Comparison of ENCODE assay signal across 7 cellular contexts in the genomic region with DNA sequence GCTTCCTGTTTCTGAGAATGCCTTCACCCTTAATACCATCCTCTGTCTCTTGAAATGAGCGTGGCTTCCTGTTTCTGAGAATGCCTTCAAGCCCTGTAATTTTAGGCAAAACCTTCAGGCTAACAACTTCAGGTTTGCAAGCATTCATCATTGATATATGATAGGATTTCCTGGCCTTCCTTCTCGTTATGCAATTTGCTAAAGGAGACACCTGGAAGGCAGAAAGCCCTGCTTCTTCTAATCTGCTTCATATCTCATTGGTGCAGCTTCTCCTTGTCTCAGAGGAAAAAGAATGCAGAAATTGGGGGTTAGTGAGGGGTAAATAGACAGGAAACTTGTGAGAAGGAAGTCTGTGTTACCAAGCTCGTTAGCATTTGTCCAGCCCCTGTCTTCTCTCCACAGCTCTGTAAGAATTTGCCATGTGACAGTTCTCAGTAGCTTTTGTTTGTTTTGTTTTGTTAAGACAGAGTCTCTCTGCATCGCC. TPM values are rescaled to one million over a fixed set of nuclear protein-coding genes. Genes with fewer than 3 reads are reported as not detected.
A peak's percentile ranks its signal among the peaks of the same experiment; 100 is the strongest.
DNase-seq lines count a peak whose midpoint lies in the region; ATAC-seq and TF ChIP-seq lines count a peak whose summit lies in the region.

No MANE protein-coding gene starts in this region.

- ATAC-seq in GM18873 (IDR thresholded peaks at IDR 0.05; ENCODE audit: low FRiP score, unreplicated experiment) (peak; percentile 77), HG02884 (IDR thresholded peaks at IDR 0.05; ENCODE audit: unreplicated experiment) (peak; percentile 77)

- no peak for TF ChIP-seq EP300 in esophagus muscularis mucosa (IDR thresholded peaks at IDR 0.05)

- 26% methylated on average over 4 of the region's 4 CpGs for WGBS in esophagus muscularis mucosa
- WGBS in spleen, 5 donors, result 4 to 20% (median 14%) methylated on average over 4 of the region's 4 CpGs

- H3K27ac ChIP-seq in esophagus muscularis mucosa (replicated peaks in 1 of 4) (peak overlapping the region; percentile 60 to 95 (median 82)), spleen (peak overlapping the region; percentile 59 to 96 (median 90))

- TF ChIP-seq CTCF in esophagus muscularis mucosa (IDR thresholded peaks at IDR 0.05) (no peak), spleen (IDR thresholded peaks at IDR 0.05 in 8 of 11, conservative IDR thresholded peaks at IDR 0.05 in 3 of 11) (no peak)

- in situ Hi-C loops in HAP-1 (cut with MboI; ENCODE audit: low sequenced_read_pairs), result no loop called here

- H3K36me3 ChIP-seq in esophagus muscularis mucosa (peaks cover 0 to 8% (median 0%) of the 10 kb centered on the region in 4 donors), spleen (peaks cover 0 to 29% (median 0%) of the 10 kb centered on the region in 6 donors), HAP-1 (replicated peaks) (no peaks in the 10 kb centered on the region; the same call in 1 of the 2 replicates)

- H3K4me3 ChIP-seq in esophagus muscularis mucosa, result peak overlapping the region in 2 of 4 donors; percentile 5 to 19
- H3K4me3 ChIP-seq in spleen, result peak overlapping the region in 5 of 8 donors; percentile 14 to 58 (median 25)
- H3K4me3 ChIP-seq in HAP-1, result no peak overlapping the region

- H3K27me3 ChIP-seq in esophagus muscularis mucosa, result no peaks in the 10 kb centered on the region
- H3K27me3 ChIP-seq in spleen (replicated peaks in 1 of 7), result no peaks in the 10 kb centered on the region
- no peaks in the 10 kb centered on the region for H3K27me3 ChIP-seq in HAP-1 (ENCODE audit: low read depth)

- H3K9me3 ChIP-seq in esophagus muscularis mucosa (no peaks in the 10 kb centered on the region), spleen (no peaks in the 10 kb centered on the region), HAP-1 (no peaks in the 10 kb centered on the region)

- intact Hi-C loops in esophagus muscularis mucosa (cut with DNase I) (no loop called here), spleen (cut with DNase I; ENCODE audit: low total_unique reads) (no loop called here)

- TF ChIP-seq POLR2A in esophagus muscularis mucosa (IDR thresholded peaks at IDR 0.05; ENCODE audit: low read depth), result no peak
- no peak for TF ChIP-seq POLR2A in spleen (IDR thresholded peaks at IDR 0.05)

- DNase-seq in OCI-M1 (lab: John Stamatoyannopoulos, UW) (peak; percentile 75), esophagus muscularis mucosa (ENCODE audit: extremely low spot score) (no peak), spleen (no peak), HAP-1 (ENCODE audit: low spot score in 2 of 2) (no peak), HuH-7.5 (ENCODE audit: low spot score) (no peak)

- H3K4me1 ChIP-seq in esophagus muscularis mucosa, result peaks cover 94 to 100% (median 98%) of the 10 kb centered on the region in 4 donors
- peaks cover 75 to 100% (median 100%) of the 10 kb centered on the region in 6 donors for H3K4me1 ChIP-seq in spleen
- H3K4me1 ChIP-seq in HAP-1, result peaks cover 10% of the 10 kb centered on the region

RNA-seq across cellular contexts. Expression of gene ARL6IP5, which starts 7.3 kb away (rescaled TPM):
- total RNA-seq in esophagus muscularis mucosa (100 to 1,000 TPM; 100 to 142 (median 110) TPM), spleen (100 to 1,000 TPM; 107 to 148 (median 128) TPM)
- 100 to 1,000 TPM; 106 to 126 (median 124) TPM for polyA plus RNA-seq in spleen

RNA-seq across cellular contexts. Expression of gene UBA3, which starts 11.9 kb away (rescaled TPM):
- 10 to 100 TPM; 39.5 to 72.3 (median 46.1) TPM for total RNA-seq in esophagus muscularis mucosa
- total RNA-seq in spleen, result 100 to 1,000 TPM in 1 of 7 donors, 10 to 100 TPM in 6; 61.3 to 101 (median 74.9) TPM
- 10 to 100 TPM; 50.2 to 58.4 (median 56.5) TPM for polyA plus RNA-seq in spleen

RNA-seq across cellular contexts. Expression of gene LMOD3, which starts 30.3 kb away (rescaled TPM):
- total RNA-seq in esophagus muscularis mucosa (1 to 10 TPM in 2 of 4 donors, under 1 TPM in 2; 0.50 to 2.9 (median 1.3) TPM), spleen (1 to 10 TPM in 1 of 7 donors, under 1 TPM in 5, not detected in 1; 0.10 to 1.2 (median 0.40) TPM)
- under 1 TPM; 0.10 to 0.26 (median 0.14) TPM for polyA plus RNA-seq in spleen

RNA-seq across cellular contexts. Expression of gene TMF1, which starts 39.9 kb away (rescaled TPM):
- 10 to 100 TPM; 23.0 to 35.8 (median 33.9) TPM for total RNA-seq in esophagus muscularis mucosa
- 10 to 100 TPM; 35.1 to 43.4 (median 38.0) TPM for total RNA-seq in spleen
- polyA plus RNA-seq in spleen, result 1 to 10 TPM; 7.5 to 7.7 (median 7.5) TPM
